In the genomic region with DNA sequence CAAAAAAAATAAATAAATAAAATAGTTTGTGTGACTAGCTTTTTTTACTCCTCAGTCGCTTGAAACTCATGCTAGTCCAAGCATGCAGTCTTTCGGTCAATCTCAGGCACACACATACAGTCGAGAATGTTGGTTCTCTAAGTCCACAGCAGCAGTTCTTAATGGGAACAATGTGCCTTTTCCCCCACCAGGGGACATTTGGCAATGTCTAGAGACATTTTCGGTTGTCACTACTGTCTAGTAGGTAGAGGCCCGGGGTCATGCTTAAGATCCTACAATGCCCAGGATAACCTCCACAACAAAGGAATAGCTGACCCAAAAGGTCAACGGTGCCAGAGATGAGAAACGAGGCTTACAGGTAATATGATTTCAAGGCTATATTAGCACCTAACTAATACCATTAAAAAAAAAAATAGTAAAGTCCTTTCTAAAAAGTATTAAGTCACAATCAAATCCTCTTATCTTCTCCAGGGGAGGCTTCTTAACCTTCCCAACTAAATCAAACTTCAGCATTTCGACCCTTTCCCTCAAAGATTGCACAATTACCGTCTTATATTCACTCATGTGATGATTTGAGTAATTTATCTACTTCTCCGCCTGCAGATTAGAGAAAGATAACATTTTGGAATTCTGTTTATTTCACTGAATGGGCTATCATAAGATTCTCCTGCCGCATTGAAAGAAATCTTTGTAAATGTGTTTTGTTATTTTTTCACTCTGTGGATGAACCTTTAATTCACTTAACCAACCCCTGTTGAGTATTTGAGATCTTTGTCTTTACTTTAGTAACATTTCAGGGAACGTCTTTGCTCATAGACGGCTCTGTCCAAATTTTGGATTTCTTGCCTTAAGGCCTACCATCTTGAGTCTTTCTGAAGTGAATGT, we compare ENCODE assay signal across 1 cellular context.
TF ChIP-seq lines count a peak whose summit lies in the region.

No MANE protein-coding gene starts in this region.

TF ChIP-seq in K562, 482 proteins besides CTCF, POLR2A, EP300 and RAD21:
- TF ChIP-seq RBM17 (IDR thresholded peaks at IDR 0.05; ENCODE audit: borderline replicate concordance, low read depth, low read length): no peak
- TF ChIP-seq, protein P1, sequence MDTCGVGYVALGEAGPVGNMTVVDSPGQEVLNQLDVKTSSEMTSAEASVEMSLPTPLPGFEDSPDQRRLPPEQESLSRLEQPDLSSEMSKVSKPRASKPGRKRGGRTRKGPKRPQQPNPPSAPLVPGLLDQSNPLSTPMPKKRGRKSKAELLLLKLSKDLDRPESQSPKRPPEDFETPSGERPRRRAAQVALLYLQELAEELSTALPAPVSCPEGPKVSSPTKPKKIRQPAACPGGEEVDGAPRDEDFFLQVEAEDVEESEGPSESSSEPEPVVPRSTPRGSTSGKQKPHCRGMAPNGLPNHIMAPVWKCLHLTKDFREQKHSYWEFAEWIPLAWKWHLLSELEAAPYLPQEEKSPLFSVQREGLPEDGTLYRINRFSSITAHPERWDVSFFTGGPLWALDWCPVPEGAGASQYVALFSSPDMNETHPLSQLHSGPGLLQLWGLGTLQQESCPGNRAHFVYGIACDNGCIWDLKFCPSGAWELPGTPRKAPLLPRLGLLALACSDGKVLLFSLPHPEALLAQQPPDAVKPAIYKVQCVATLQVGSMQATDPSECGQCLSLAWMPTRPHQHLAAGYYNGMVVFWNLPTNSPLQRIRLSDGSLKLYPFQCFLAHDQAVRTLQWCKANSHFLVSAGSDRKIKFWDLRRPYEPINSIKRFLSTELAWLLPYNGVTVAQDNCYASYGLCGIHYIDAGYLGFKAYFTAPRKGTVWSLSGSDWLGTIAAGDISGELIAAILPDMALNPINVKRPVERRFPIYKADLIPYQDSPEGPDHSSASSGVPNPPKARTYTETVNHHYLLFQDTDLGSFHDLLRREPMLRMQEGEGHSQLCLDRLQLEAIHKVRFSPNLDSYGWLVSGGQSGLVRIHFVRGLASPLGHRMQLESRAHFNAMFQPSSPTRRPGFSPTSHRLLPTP (IDR thresholded peaks at IDR 0.05; ENCODE audit: borderline replicate concordance, extremely low read depth, insufficient read length): no peak
- TF ChIP-seq ZNF212 (CRISPR knock-in tag; IDR thresholded peaks at IDR 0.05): no peak
- TF ChIP-seq ESRRB (CRISPR knock-in tag; IDR thresholded peaks at IDR 0.05; ENCODE audit: borderline replicate concordance): no peak
- TF ChIP-seq PCBP1 (IDR thresholded peaks at IDR 0.05; ENCODE audit: low read depth, low read length, poor library complexity, severe bottlenecking): no peak
- TF ChIP-seq PREB (CRISPR knock-in tag; IDR thresholded peaks at IDR 0.05): no peak
- no peak for TF ChIP-seq E2F1 (CRISPR knock-in tag; IDR thresholded peaks at IDR 0.05)
- no peak for TF ChIP-seq ZZZ3 (IDR thresholded peaks at IDR 0.05)
- TF ChIP-seq U2AF1 (optimal IDR thresholded peaks at IDR 0.05; ENCODE audit: low read depth, low read length): no peak
